Comparison of ENCODE assay signal across 8 cellular contexts in the genomic region with DNA sequence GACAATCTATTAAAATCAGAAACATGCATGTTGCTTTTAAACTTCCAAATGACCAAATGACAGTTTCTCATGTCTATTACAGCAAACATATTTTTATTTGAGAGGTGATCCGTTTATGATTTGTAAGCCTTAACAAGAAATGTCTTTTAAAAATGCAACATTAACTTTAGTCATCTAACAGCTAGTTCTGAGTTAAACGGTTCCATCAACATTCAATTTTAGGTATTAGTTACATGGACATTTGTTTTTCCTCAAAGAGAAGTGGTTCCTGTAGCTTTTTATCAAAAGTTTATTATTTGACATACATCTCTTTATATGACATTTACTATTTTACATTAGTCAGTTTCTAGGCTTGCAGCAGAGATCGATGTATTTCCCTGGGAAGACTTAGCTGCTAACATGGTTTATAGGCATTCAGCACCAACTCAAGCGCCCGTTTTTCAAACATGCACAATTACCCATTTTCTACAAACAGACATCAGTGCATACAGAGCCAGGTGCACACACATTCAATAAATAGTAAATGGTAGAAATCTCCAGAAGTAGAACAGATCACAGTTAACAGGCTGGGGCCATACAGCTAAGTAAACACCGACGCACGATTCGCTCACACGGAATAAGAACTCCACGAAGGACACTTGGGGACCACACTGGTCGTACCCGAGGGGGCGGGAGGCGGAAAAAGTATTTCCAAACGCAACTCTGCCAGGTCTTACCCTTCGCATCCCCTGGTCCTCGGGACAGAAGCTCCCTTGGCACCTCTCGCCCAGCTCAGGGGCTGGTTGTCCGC. TPM values are rescaled to one million over a fixed set of nuclear protein-coding genes. Genes with fewer than 3 reads are reported as not detected.
DNase-seq lines count a peak whose midpoint lies in the region; ATAC-seq and TF ChIP-seq lines count a peak whose summit lies in the region.

No MANE protein-coding gene starts in this region.

- H3K27me3 Mint-ChIP-seq in Calu3 (ENCODE audit: unreplicated experiment) (peaks cover 62% of the 10 kb centered on the region), type B pancreatic cell (peaks cover 67% of the 10 kb centered on the region)
- H3K27me3 Mint-ChIP-seq in activated T-helper 1 cell treated with anti-CD3 and anti-CD28 coated beads, Interleukin-12 subunit alpha, Interleukin-12 subunit beta, Interleukin-2, Interleukin-4 antibody, amounts not matched to agents 30 ng/mL and 10 ng/mL and 1 ng/mL, durations not matched to agents 14 hours and 24 hours and 36 hours (ENCODE audit: insufficient read depth), result peaks cover 66% of the 10 kb centered on the region

- H3K27ac ChIP-seq in liver (ENCODE audit: low read depth in 1 of 2, low read length in 2 of 2) (no peak overlapping the region), RWPE1 (no peak overlapping the region)

- 10% methylated on average over 20 of the region's 20 CpGs for WGBS in liver

- no peaks in the 10 kb centered on the region for H3K36me3 ChIP-seq in liver (ENCODE audit: control insufficient read depth in 4 of 4, insufficient read depth in 3 of 4, low read depth in 1 of 4, low read length in 3 of 4)

- no peaks in the 10 kb centered on the region for H3K4me1 Mint-ChIP-seq in Calu3 (ENCODE audit: low read depth, unreplicated experiment)
- peaks cover 14% of the 10 kb centered on the region for H3K4me1 Mint-ChIP-seq in activated T-helper 1 cell treated with anti-CD3 and anti-CD28 coated beads, Interleukin-12 subunit alpha, Interleukin-12 subunit beta, Interleukin-2, Interleukin-4 antibody, amounts not matched to agents 30 ng/mL and 10 ng/mL and 1 ng/mL, durations not matched to agents 14 hours and 24 hours and 36 hours (ENCODE audit: low read depth)
- peaks cover 11% of the 10 kb centered on the region for H3K4me1 Mint-ChIP-seq in type B pancreatic cell (ENCODE audit: unreplicated experiment)

- ATAC-seq in HG02759 (IDR thresholded peaks at IDR 0.05; ENCODE audit: unreplicated experiment), result peak; percentile 9

- POLR2A ChIA-PET in RWPE1 (lab: Yijun Ruan, JAX; ENCODE audit: low non-redundant PET), result no interaction called here

- H3K9me3 ChIP-seq in liver (ENCODE audit: control insufficient read depth in 4 of 4, low read length in 3 of 4), result no peaks in the 10 kb centered on the region

- intact Hi-C loops in Calu3 (cut with micrococcal nuclease; ENCODE audit: unreplicated experiment), result loop anchor here (1.0 kb wide), 1 partner anchor 236 kb away; no protein-coding TSS in a partner anchor
- intact Hi-C loops in activated T-helper 1 cell treated with anti-CD3 and anti-CD28 coated beads, Interleukin-12 subunit alpha, Interleukin-12 subunit beta, Interleukin-2, Interleukin-4 antibody, amounts not matched to agents 30 ng/mL and 10 ng/mL and 1 ng/mL, durations not matched to agents 14 hours and 24 hours and 36 hours (cut with micrococcal nuclease), result loop anchor here (10.0 kb wide), 1 partner anchor 620 kb away; no protein-coding TSS in a partner anchor

- CTCF ChIA-PET in Calu3 (lab: Charles Lee) (interaction anchor here (0.5 kb wide), 1 partner anchor 228 kb away, joined by 3 read pairs; no protein-coding TSS in a partner anchor), RWPE1 (lab: Yijun Ruan, JAX) (interaction anchor here (0.6 to 0.7 kb wide), 3 partner anchors 264 to 1177 kb away, joined by 3 to 5 read pairs (median 4); no protein-coding TSS in a partner anchor)

- H3K4me1 ChIP-seq in liver (ENCODE audit: control insufficient read depth in 4 of 4, insufficient read depth in 4 of 4, low read length in 3 of 4), result peaks cover 16 to 22% (median 18%) of the 10 kb centered on the region in 4 donors

- H3K36me3 Mint-ChIP-seq in Calu3 (ENCODE audit: insufficient read depth, unreplicated experiment) (peaks cover 16% of the 10 kb centered on the region), type B pancreatic cell (no peaks in the 10 kb centered on the region)
- H3K36me3 Mint-ChIP-seq in activated T-helper 1 cell treated with anti-CD3 and anti-CD28 coated beads, Interleukin-12 subunit alpha, Interleukin-12 subunit beta, Interleukin-2, Interleukin-4 antibody, amounts not matched to agents 30 ng/mL and 10 ng/mL and 1 ng/mL, durations not matched to agents 14 hours and 24 hours and 36 hours (ENCODE audit: low read depth), result peaks cover 2% of the 10 kb centered on the region

- TF ChIP-seq CTCF in Calu3 (IDR thresholded peaks at IDR 0.05; ENCODE audit: unreplicated experiment) (no peak), liver (IDR thresholded peaks at IDR 0.05; ENCODE audit: low read depth, low read length, missing input control) (no peak), type B pancreatic cell (conservative IDR thresholded peaks at IDR 0.05) (no peak), RWPE1 (conservative IDR thresholded peaks at IDR 0.05; ENCODE audit: low read depth) (no peak)

- peaks cover 2 to 28% (median 5%) of the 10 kb centered on the region in 4 donors for H3K27me3 ChIP-seq in liver (ENCODE audit: control insufficient read depth in 4 of 4, insufficient read depth in 4 of 4, low read length in 3 of 4)

- H3K4me3 Mint-ChIP-seq in Calu3 (ENCODE audit: low read depth, unreplicated experiment) (peak overlapping the region; percentile 78), type B pancreatic cell (peak overlapping the region; percentile 88)
- H3K4me3 Mint-ChIP-seq in activated T-helper 1 cell treated with anti-CD3 and anti-CD28 coated beads, Interleukin-12 subunit alpha, Interleukin-12 subunit beta, Interleukin-2, Interleukin-4 antibody, amounts not matched to agents 30 ng/mL and 10 ng/mL and 1 ng/mL, durations not matched to agents 14 hours and 24 hours and 36 hours, result peak overlapping the region; percentile 63

- DNase-seq in Calu3 (no peak), type B pancreatic cell (ENCODE audit: extremely low spot score, unreplicated experiment) (no peak), RWPE1 (ENCODE audit: low spot score) (no peak), cortex of kidney (lab: John Stamatoyannopoulos, UW) (no peak)
- no peak for DNase-seq in activated T-helper 1 cell treated with anti-CD3 and anti-CD28 coated beads, Interleukin-12 subunit alpha, Interleukin-12 subunit beta, Interleukin-2, Interleukin-4 antibody, amounts not matched to agents 30 ng/mL and 10 ng/mL and 1 ng/mL, durations not matched to agents 14 hours and 24 hours and 36 hours (ENCODE audit: low spot score)
- no peak for DNase-seq in effector CD4-positive, alpha-beta T cell

- H3K4me3 ChIP-seq in liver (ENCODE audit: low read depth in 1 of 3, low read length in 3 of 3), result peak overlapping the region in 2 of 3 donors; percentile 49 to 62

- no peak overlapping the region for H3K9ac ChIP-seq in liver (ENCODE audit: low read depth in 1 of 2, low read length in 2 of 2)

- H3K27ac Mint-ChIP-seq in Calu3 (ENCODE audit: unreplicated experiment), result no peak overlapping the region
- no peak overlapping the region for H3K27ac Mint-ChIP-seq in activated T-helper 1 cell treated with anti-CD3 and anti-CD28 coated beads, Interleukin-12 subunit alpha, Interleukin-12 subunit beta, Interleukin-2, Interleukin-4 antibody, amounts not matched to agents 30 ng/mL and 10 ng/mL and 1 ng/mL, durations not matched to agents 14 hours and 24 hours and 36 hours
- peak overlapping the region; percentile 67 for H3K27ac Mint-ChIP-seq in type B pancreatic cell

- TSS peak; percentile 59 for BruUV-seq in Calu3 (replicated peaks; lab: Mats Ljungman, UMichigan)

- H3K9me3 Mint-ChIP-seq in Calu3 (ENCODE audit: low read depth, unreplicated experiment) (no peaks in the 10 kb centered on the region), type B pancreatic cell (no peaks in the 10 kb centered on the region)
- H3K9me3 Mint-ChIP-seq in activated T-helper 1 cell treated with anti-CD3 and anti-CD28 coated beads, Interleukin-12 subunit alpha, Interleukin-12 subunit beta, Interleukin-2, Interleukin-4 antibody, amounts not matched to agents 30 ng/mL and 10 ng/mL and 1 ng/mL, durations not matched to agents 14 hours and 24 hours and 36 hours, result no peaks in the 10 kb centered on the region

- no peak for TF ChIP-seq RAD21 in liver (IDR thresholded peaks at IDR 0.05)

TF ChIP-seq in liver, 16 proteins besides CTCF, POLR2A, EP300 and RAD21 (continues in another document):
- TF ChIP-seq, protein P1, sequence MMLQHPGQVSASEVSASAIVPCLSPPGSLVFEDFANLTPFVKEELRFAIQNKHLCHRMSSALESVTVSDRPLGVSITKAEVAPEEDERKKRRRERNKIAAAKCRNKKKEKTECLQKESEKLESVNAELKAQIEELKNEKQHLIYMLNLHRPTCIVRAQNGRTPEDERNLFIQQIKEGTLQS (IDR thresholded peaks at IDR 0.05), result no peak
- TF ChIP-seq YY1 (IDR thresholded peaks at IDR 0.05) (no peak), EGR1 (IDR thresholded peaks at IDR 0.05; ENCODE audit: low read depth in 2 of 2) (no peak), HNF4A (conservative IDR thresholded peaks at IDR 0.05) (no peak), SP1 (IDR thresholded peaks at IDR 0.05) (no peak), TAF1 (conservative IDR thresholded peaks at IDR 0.05) (no peak)
- TF ChIP-seq, protein P2, sequence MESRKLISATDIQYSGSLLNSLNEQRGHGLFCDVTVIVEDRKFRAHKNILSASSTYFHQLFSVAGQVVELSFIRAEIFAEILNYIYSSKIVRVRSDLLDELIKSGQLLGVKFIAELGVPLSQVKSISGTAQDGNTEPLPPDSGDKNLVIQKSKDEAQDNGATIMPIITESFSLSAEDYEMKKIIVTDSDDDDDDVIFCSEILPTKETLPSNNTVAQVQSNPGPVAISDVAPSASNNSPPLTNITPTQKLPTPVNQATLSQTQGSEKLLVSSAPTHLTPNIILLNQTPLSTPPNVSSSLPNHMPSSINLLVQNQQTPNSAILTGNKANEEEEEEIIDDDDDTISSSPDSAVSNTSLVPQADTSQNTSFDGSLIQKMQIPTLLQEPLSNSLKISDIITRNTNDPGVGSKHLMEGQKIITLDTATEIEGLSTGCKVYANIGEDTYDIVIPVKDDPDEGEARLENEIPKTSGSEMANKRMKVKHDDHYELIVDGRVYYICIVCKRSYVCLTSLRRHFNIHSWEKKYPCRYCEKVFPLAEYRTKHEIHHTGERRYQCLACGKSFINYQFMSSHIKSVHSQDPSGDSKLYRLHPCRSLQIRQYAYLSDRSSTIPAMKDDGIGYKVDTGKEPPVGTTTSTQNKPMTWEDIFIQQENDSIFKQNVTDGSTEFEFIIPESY (IDR thresholded peaks at IDR 0.05), result no peak

RNA-seq across cellular contexts. Expression of a gene that starts 0.9 kb away (rescaled TPM):
- 0.31 and 0.69 TPM in 2 replicates for total RNA-seq in Calu3 (2022)
- not detected in 2 replicates for total RNA-seq in activated T-helper 1 cell treated with anti-CD3 and anti-CD28 coated beads, Interleukin-12 subunit alpha, Interleukin-12 subunit beta, Interleukin-2, Interleukin-4 antibody, amounts not matched to agents 30 ng/mL and 10 ng/mL and 1 ng/mL, durations not matched to agents 14 hours and 24 hours and 36 hours
- under 1 TPM; 0.14 to 0.67 TPM for total RNA-seq in liver
- under 1 TPM; 0.04 to 0.12 TPM for polyA plus RNA-seq in liver
- 2.4 and 3.5 TPM in 2 replicates for total RNA-seq in type B pancreatic cell (ENCODE audit: low replicate concordance)
